ENCODE assay signal across 1 cellular context in genomic region chr11:34192481-34193401, GRCh38.
TF ChIP-seq lines count a peak whose summit lies in the region.

No MANE protein-coding gene starts in this region.

TF ChIP-seq in HepG2, 621 proteins besides CTCF, POLR2A, EP300 and RAD21 (continued from another document):
- TF ChIP-seq ZNF281 (CRISPR knock-in tag; IDR thresholded peaks at IDR 0.05; ENCODE audit: borderline replicate concordance), result no peak
- no peak for TF ChIP-seq ZNF740 (CRISPR knock-in tag; IDR thresholded peaks at IDR 0.05)
- TF ChIP-seq ZBTB40 (IDR thresholded peaks at IDR 0.05), result no peak
- no peak for TF ChIP-seq ZBTB40 (CRISPR knock-in tag; IDR thresholded peaks at IDR 0.05)
- no peak for TF ChIP-seq PRPF4 (IDR thresholded peaks at IDR 0.05; ENCODE audit: low read depth, low read length, poor library complexity, severe bottlenecking)
- no peak for TF ChIP-seq ARNT2 (CRISPR knock-in tag; IDR thresholded peaks at IDR 0.05; ENCODE audit: low read depth)
